ENCODE assay signal across 12 cellular contexts in genomic region chr1:94855307-94855700, GRCh38. TPM values are rescaled to one million over a fixed set of nuclear protein-coding genes. Genes with fewer than 3 reads are reported as not detected.
DNase-seq lines count a peak whose midpoint lies in the region; ATAC-seq, FAIRE-seq and TF ChIP-seq lines count a peak whose summit lies in the region.
"Had no signal": no experiment of that assay in that cellular context is flagged by ENCODE, and none has a peak within 500 bp of the region (broad histone marks: within the 10 kb centered on the region; RNA-seq: fewer than 3 reads in every experiment).

No MANE protein-coding gene starts in this region.

- H3K79me2 ChIP-seq in K562 (ENCODE audit: control insufficient read depth, insufficient read depth, low read length) (no peaks in the 10 kb centered on the region), hepatocyte (no peaks in the 10 kb centered on the region)

- H3K9me3 Mint-ChIP-seq in HFFc6: no peaks in the 10 kb centered on the region
- H3K9me3 Mint-ChIP-seq: CD4-positive, alpha-beta memory T cell; immature natural killer cell; T-helper 2 cell treated with Interferon-gamma antibody and Interleukin-4, amounts not matched to agents 5 μg/mL and 100 μg/mL, for 36 hours had no signal

- FAIRE-seq in K562 (lab: Jason Lieb, UNC): no peak
- FAIRE-seq: GM19239 had no signal

- H3K27ac Mint-ChIP-seq in HFFc6: no peak overlapping the region
- H3K27ac Mint-ChIP-seq: CD4-positive, alpha-beta memory T cell; immature natural killer cell; T-helper 2 cell treated with Interferon-gamma antibody and Interleukin-4, amounts not matched to agents 5 μg/mL and 100 μg/mL, for 36 hours had no signal

- H3K4me3 Mint-ChIP-seq in HFFc6: no peak overlapping the region
- H3K4me3 Mint-ChIP-seq: CD4-positive, alpha-beta memory T cell; immature natural killer cell; T-helper 2 cell treated with Interferon-gamma antibody and Interleukin-4, amounts not matched to agents 5 μg/mL and 100 μg/mL, for 36 hours had no signal

- DNase-seq in HFFc6 (peak; percentile 66), K562 (ENCODE audit: extremely low read depth in 1 of 4, low spot score in 3 of 4) (no peak), hepatocyte (ENCODE audit: low spot score) (no peak), CD1c-positive myeloid dendritic cell (ENCODE audit: extremely low spot score) (no peak), OCI-M2 (lab: John Stamatoyannopoulos, UW; ENCODE audit: unreplicated experiment) (no peak)
- DNase-seq: CD4-positive, alpha-beta memory T cell; immature natural killer cell had no signal

- POLR2A ChIA-PET in K562 (lab: Yijun Ruan, JAX): interaction anchor here (0.8 to 1.5 kb wide), 2 partner anchors 186 to 867 kb away, joined by 3 read pairs; no protein-coding TSS in a partner anchor

- TF ChIP-seq EP300 in K562 (IDR thresholded peaks at IDR 0.05; ENCODE audit: low read length): no peak

- H3K9me1 ChIP-seq in K562 (ENCODE audit: control insufficient read depth, insufficient read depth, low read length): no peaks in the 10 kb centered on the region

- no peaks in the 10 kb centered on the region for H3K36me3 ChIP-seq in K562 (ENCODE audit: control insufficient read depth, insufficient read depth, low read length)
- H3K36me3 ChIP-seq in hepatocyte (replicated peaks; ENCODE audit: insufficient read depth, low read depth): no peaks in the 10 kb centered on the region
- H3K36me3 ChIP-seq in skeletal muscle satellite cell (ENCODE audit: insufficient read depth, low read length): no peaks in the 10 kb centered on the region

- H3K9me3 ChIP-seq in K562 (replicated peaks; ENCODE audit: control insufficient read depth, insufficient read depth, low read depth, low read length) (no peaks in the 10 kb centered on the region), hepatocyte (ENCODE audit: low read depth) (no peaks in the 10 kb centered on the region), skeletal muscle satellite cell (replicated peaks; ENCODE audit: low read length) (no peaks in the 10 kb centered on the region)

- TF ChIP-seq CTCF in HFFc6 (IDR thresholded peaks at IDR 0.05): no peak
- TF ChIP-seq CTCF in K562 (IDR thresholded peaks at IDR 0.05 in 2 of 3, conservative IDR thresholded peaks at IDR 0.05 in 1 of 3; ENCODE audit: insufficient read depth in 2 of 3, low read depth in 1 of 3, low read length in 3 of 3): no peak
- TF ChIP-seq CTCF in hepatocyte (IDR thresholded peaks at IDR 0.05; ENCODE audit: poor library complexity): no peak

- no peaks in the 10 kb centered on the region for H3K27me3 Mint-ChIP-seq in HFFc6 (ENCODE audit: insufficient read depth)

- H3K4me1 ChIP-seq in K562 (replicated peaks in 1 of 2; ENCODE audit: control insufficient read depth in 2 of 2, insufficient read depth in 2 of 2, low read length in 2 of 2) (no peaks in the 10 kb centered on the region; a peak in 1 of 5 replicates), hepatocyte (ENCODE audit: insufficient read depth) (peaks cover 8% of the 10 kb centered on the region), skeletal muscle satellite cell (ENCODE audit: control insufficient read depth, insufficient read depth, low read length) (peaks cover 10% of the 10 kb centered on the region)

- in situ Hi-C loops in K562 (cut with MboI): loop anchor here (5.0 to 10.0 kb wide), 2 partner anchors 187 to 389 kb away; no protein-coding TSS in a partner anchor

- no peaks in the 10 kb centered on the region for H3K36me3 Mint-ChIP-seq in HFFc6 (ENCODE audit: low read depth)
- H3K36me3 Mint-ChIP-seq: CD4-positive, alpha-beta memory T cell; immature natural killer cell had no signal

- WGBS in K562 (ENCODE audit: insufficient coverage, low coverage, missing lambda C conversion rate): 3% methylated on average over 2 of the region's 2 CpGs
- WGBS in hepatocyte (ENCODE audit: low lambda C conversion rate, missing lambda C conversion rate): 82% methylated on average over 2 of the region's 2 CpGs

- H3K9ac ChIP-seq in K562 (ENCODE audit: insufficient read depth in 1 of 2, low read depth in 2 of 2, low read length in 2 of 2) (no peak overlapping the region), skeletal muscle satellite cell (ENCODE audit: low read depth, low read length) (no peak overlapping the region)

- H3K27me3 ChIP-seq in K562 (ENCODE audit: control insufficient read depth in 2 of 2, insufficient read depth in 2 of 2, low read length in 2 of 2) (peaks cover 3 to 4% of the 10 kb centered on the region in 2 experiments; a peak in 4 of 5 replicates), hepatocyte (no peaks in the 10 kb centered on the region), skeletal muscle satellite cell (ENCODE audit: control insufficient read depth, insufficient read depth, low read length) (peaks cover under 1% of the 10 kb centered on the region)

- no peak overlapping the region for H3K4me3 ChIP-seq in K562
- H3K4me3 ChIP-seq in hepatocyte: no peak overlapping the region
- peak overlapping the region; percentile 24 for H3K4me3 ChIP-seq in skeletal muscle satellite cell (ENCODE audit: low read length)

- no peak overlapping the region for H2AFZ ChIP-seq in K562 (ENCODE audit: low read depth, low read length)
- H2AFZ ChIP-seq in hepatocyte: no peak overlapping the region

- no peaks in the 10 kb centered on the region for H3K9me2 ChIP-seq in hepatocyte (replicated peaks; ENCODE audit: insufficient read depth)

- no peak for TF ChIP-seq POLR2A in K562 (conservative IDR thresholded peaks at IDR 0.05)

- TF ChIP-seq RAD21 in K562 (CRISPR knock-in tag; conservative IDR thresholded peaks at IDR 0.05 in 1 of 2, IDR thresholded peaks at IDR 0.05 in 1 of 2): no peak

- no TSS peak for BruUV-seq in K562 (replicated peaks; lab: Mats Ljungman, UMichigan)

- H4K20me1 ChIP-seq in K562 (replicated peaks; ENCODE audit: control insufficient read depth, insufficient read depth, low read length) (no peaks in the 10 kb centered on the region), hepatocyte (ENCODE audit: insufficient read depth, poor library complexity, severe bottlenecking) (no peaks in the 10 kb centered on the region)

- CTCF ChIA-PET in K562 (lab: Yijun Ruan, JAX; ENCODE audit: low intra/inter-chr PET ratio): interaction anchor here (1.6 to 3.4 kb wide), 2 partner anchors 186 to 188 kb away, joined by 7 to 25 read pairs; no protein-coding TSS in a partner anchor

- H3K4me2 ChIP-seq in K562 (ENCODE audit: insufficient read depth, low read length): peak overlapping the region; percentile 72; the same call in 1 of the 2 replicates
- peak overlapping the region; percentile 72 for H3K4me2 ChIP-seq in hepatocyte
- peak overlapping the region; percentile 81 for H3K4me2 ChIP-seq in skeletal muscle satellite cell (ENCODE audit: low read length)

- peaks cover 12% of the 10 kb centered on the region; the same call in 1 of the 2 replicates for H3K4me1 Mint-ChIP-seq in HFFc6 (ENCODE audit: low read depth)
- H3K4me1 Mint-ChIP-seq: CD4-positive, alpha-beta memory T cell; immature natural killer cell had no signal

- intact Hi-C loops in K562 (cut with micrococcal nuclease): no loop called here

- no peak overlapping the region for H3K27ac ChIP-seq in K562 (ENCODE audit: extremely low read depth, low read depth, low read length)
- H3K27ac ChIP-seq in hepatocyte: peak overlapping the region; percentile 58

- ATAC-seq in K562 (no peak), HG02852 (IDR thresholded peaks at IDR 0.05; ENCODE audit: unreplicated experiment) (no peak), HG03521 (IDR thresholded peaks at IDR 0.05; ENCODE audit: unreplicated experiment) (no peak)

TF ChIP-seq in K562, 482 proteins besides CTCF, POLR2A, EP300 and RAD21 (continues in another document):
- TF ChIP-seq, protein P1, sequence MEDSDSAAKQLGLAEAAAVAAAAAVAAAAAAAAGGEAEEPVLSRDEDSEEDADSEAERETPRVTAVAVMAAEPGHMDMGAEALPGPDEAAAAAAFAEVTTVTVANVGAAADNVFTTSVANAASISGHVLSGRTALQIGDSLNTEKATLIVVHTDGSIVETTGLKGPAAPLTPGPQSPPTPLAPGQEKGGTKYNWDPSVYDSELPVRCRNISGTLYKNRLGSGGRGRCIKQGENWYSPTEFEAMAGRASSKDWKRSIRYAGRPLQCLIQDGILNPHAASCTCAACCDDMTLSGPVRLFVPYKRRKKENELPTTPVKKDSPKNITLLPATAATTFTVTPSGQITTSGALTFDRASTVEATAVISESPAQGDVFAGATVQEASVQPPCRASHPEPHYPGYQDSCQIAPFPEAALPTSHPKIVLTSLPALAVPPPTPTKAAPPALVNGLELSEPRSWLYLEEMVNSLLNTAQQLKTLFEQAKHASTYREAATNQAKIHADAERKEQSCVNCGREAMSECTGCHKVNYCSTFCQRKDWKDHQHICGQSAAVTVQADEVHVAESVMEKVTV (CRISPR knock-in tag; IDR thresholded peaks at IDR 0.05): no peak

RNA-seq across cellular contexts. Expression of gene SLC44A3, which starts 35.1 kb away (rescaled TPM):
- 1 to 10 TPM in 2 of 6 experiments, under 1 TPM in 4; 0.62 to 1.8 (median 0.73) TPM for total RNA-seq in HFFc6 (2021; fragmentation: NEBNext Ultra II Directional; extraction: Animal tissue kit (Norgen Biotek cat#: 25700))
- total RNA-seq in K562 (2011; cell fraction: chromatin; rRNA removed; ENCODE audit: low replicate concordance): not detected in 2 replicates
- not detected in 2 replicates for total RNA-seq in K562 (2011; cell fraction: nucleolus; rRNA removed)
- not detected in 2 replicates for total RNA-seq in K562 (2011; cell fraction: nucleoplasm; rRNA removed)
- total RNA-seq in K562 (2014; rRNA removed) (not detected in 2 replicates), K562 (2014; rRNA removed; fragmentation: Illumina TruSeq; extraction: Trizol) (not detected in 2 replicates), K562 (2015; rRNA removed; fragmentation: Illumina TruSeq; extraction: Trizol) (not detected in 2 replicates), K562 (2021) (not detected in 2 replicates), hepatocyte (55.3 and 70.2 TPM in 2 replicates)
- polyA plus RNA-seq in K562 (2011; rRNA removed) (not detected in 2 replicates), K562 (2014; fragmentation: Illumina TruSeq; extraction: Trizol) (not detected in 2 replicates), K562 (2014; fragmentation: Nextera tagmentation; extraction: Ambion mirVana) (not detected), K562 (2014; rRNA removed) (not detected in 2 replicates), hepatocyte (49.4 and 51.5 TPM in 2 replicates)
- polyA plus RNA-seq in K562 (2011; cell fraction: cytosol; rRNA removed): not detected in 2 replicates
- not detected in 2 replicates for polyA plus RNA-seq in K562 (2011; cell fraction: nucleus; rRNA removed)
- polyA plus RNA-seq in K562 (2012): not detected in 2 replicates
- polyA minus RNA-seq in K562 (2011; rRNA and poly(A)+ RNA removed): not detected in 2 replicates
- polyA minus RNA-seq in K562 (2011; cell fraction: cytosol; rRNA and poly(A)+ RNA removed): not detected in 2 replicates
- polyA minus RNA-seq in K562 (2011; cell fraction: nucleus; rRNA and poly(A)+ RNA removed): not detected in 2 replicates
- 0.44 and 1.0 TPM in 2 replicates for total RNA-seq in skeletal muscle satellite cell (2012; rRNA removed)
- polyA plus RNA-seq: immature natural killer cell had no signal

Comparison
In these comparisons a context has a peak if more than half of its experiments do, and no peak if none do; other contexts are left out.
1. RNA of gene SLC44A3, which starts 35.1 kb away (total RNA-seq): 55.3 to 70.2 TPM in hepatocyte; 0.62 to 1.8 TPM in HFFc6 and not detected in K562; every median in the first group is over 10 times any median in the second.
2. Peak in every context shown above with its lines, with median percentiles within 50 percentile points of each other: H3K4me2 ChIP-seq.